In the genomic region with DNA sequence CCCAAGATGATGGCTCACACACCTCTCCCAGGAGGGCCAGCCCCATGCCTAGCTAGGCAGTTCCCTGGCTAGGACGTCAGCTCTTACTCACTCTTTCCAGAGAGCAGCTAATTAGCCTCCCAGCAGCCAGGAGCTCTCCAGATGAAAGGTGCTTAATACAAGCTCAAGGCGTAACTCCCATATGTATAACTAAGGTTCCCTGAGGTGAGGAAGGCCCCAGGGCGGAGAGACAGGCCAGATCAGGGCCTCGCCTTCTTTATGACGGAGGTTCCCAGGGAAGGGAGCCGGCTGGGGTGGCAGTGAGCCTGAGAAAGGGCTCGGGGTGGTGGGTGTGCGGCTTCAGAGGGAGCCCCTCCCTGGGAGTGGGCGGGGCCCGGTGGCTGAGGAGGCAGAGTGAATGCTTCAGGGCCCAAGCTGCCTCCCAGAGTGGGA, we compare ENCODE assay signal across 8 cellular contexts. TPM values are rescaled to one million over a fixed set of nuclear protein-coding genes. Genes with fewer than 3 reads are reported as not detected.
A peak's percentile ranks its signal among the peaks of the same experiment; 100 is the strongest.
DNase-seq lines count a peak whose midpoint lies in the region; ATAC-seq and TF ChIP-seq lines count a peak whose summit lies in the region.

No MANE protein-coding gene starts in this region.

- no peaks in the 10 kb centered on the region for H3K9me3 ChIP-seq in PC-9 (ENCODE audit: insufficient read depth, low read depth)

- no peak overlapping the region for H3K4me3 Mint-ChIP-seq in CD14-positive monocyte

- H3K36me3 ChIP-seq in PC-9 (ENCODE audit: low read depth) = no peaks in the 10 kb centered on the region

- H3K27me3 ChIP-seq in PC-9 (ENCODE audit: insufficient read depth, low read depth) = no peaks in the 10 kb centered on the region

- POLR2A ChIA-PET in PC-9 (lab: Charles Lee; ENCODE audit: unreplicated experiment) = interaction anchor here (0.5 to 1.2 kb wide), 9 partner anchors 24 to 910 kb away, joined by 3 to 7 read pairs (median 3); partner anchors contain the start of gene ZFP36L1

- no peak overlapping the region for H3K27ac Mint-ChIP-seq in CD14-positive monocyte

- intact Hi-C loops in PC-9 (cut with micrococcal nuclease; ENCODE audit: unreplicated experiment) = loop anchor here (5.0 kb wide), 1 partner anchor 352 kb away; no protein-coding TSS in a partner anchor
- intact Hi-C loops in CD14-positive monocyte (cut with micrococcal nuclease) = loop anchor here (5.0 kb wide), 4 partner anchors 567 to 982 kb away; no protein-coding TSS in a partner anchor

- H3K9me2 ChIP-seq in PC-9 (ENCODE audit: insufficient read depth) = no peaks in the 10 kb centered on the region

- DNase-seq in ELR (ENCODE audit: low read depth) (peak; percentile 45), PC-9 (peak; percentile 86 to 97), omental fat pad (ENCODE audit: low spot score) (no peak), NCI-H2029 treated with DMSO at 0.1 percent for 48 hours (lab: John Stamatoyannopoulos, UW) (no peak), CD14-positive monocyte (ENCODE audit: low spot score) (no peak)
- peak; percentile 28 for DNase-seq in effector CD4-positive, alpha-beta T cell

- no peak overlapping the region for H3K4me3 ChIP-seq in PC-9

- H3K27ac ChIP-seq in PC-9 = peak overlapping the region; percentile 66

- H4K20me1 ChIP-seq in PC-9 (ENCODE audit: insufficient read depth) = no peaks in the 10 kb centered on the region

- H3K9me3 Mint-ChIP-seq in CD14-positive monocyte = no peaks in the 10 kb centered on the region

- no TSS peak for BruUV-seq in PC-9 (replicated peaks; lab: Mats Ljungman, UMichigan)

- peaks cover 46% of the 10 kb centered on the region for H3K4me1 ChIP-seq in PC-9 (replicated peaks; ENCODE audit: insufficient read depth)

- H3F3A ChIP-seq in PC-9 (ENCODE audit: insufficient read depth, low read depth) = peaks cover 22% of the 10 kb centered on the region

- H3K4me1 Mint-ChIP-seq in CD14-positive monocyte = peaks cover 25% of the 10 kb centered on the region

- H2AFZ ChIP-seq in PC-9 = no peak overlapping the region

- peaks cover 0 to 5% (median 4%) of the 10 kb centered on the region in 3 donors for H3K27me3 Mint-ChIP-seq in CD14-positive monocyte (ENCODE audit: low read depth in 3 of 3)

- no peak for TF ChIP-seq CTCF in PC-9 (conservative IDR thresholded peaks at IDR 0.05)
- TF ChIP-seq CTCF in omental fat pad (IDR thresholded peaks at IDR 0.05) = no peak
- no peak for TF ChIP-seq CTCF in CD14-positive monocyte (IDR thresholded peaks at IDR 0.05)

- peaks cover 3 to 4% of the 10 kb centered on the region in 2 donors for H3K36me3 Mint-ChIP-seq in CD14-positive monocyte

- CTCF ChIA-PET in PC-9 (lab: Charles Lee) = interaction anchor here (0.6 to 1.3 kb wide), 3 partner anchors 31 to 936 kb away, joined by 4 to 8 read pairs (median 4); no protein-coding TSS in a partner anchor

- H3K4me2 ChIP-seq in PC-9 = peak overlapping the region; percentile 37

- peaks cover 9% of the 10 kb centered on the region for H3K79me2 ChIP-seq in PC-9 (ENCODE audit: low read depth)

- ATAC-seq in omental fat pad (ENCODE audit: low FRiP score) (peak; percentile 52), GM18867 (IDR thresholded peaks at IDR 0.05; ENCODE audit: unreplicated experiment) (no peak), HG02981 (IDR thresholded peaks at IDR 0.05; ENCODE audit: unreplicated experiment) (no peak)

RNA-seq across cellular contexts. Expression of gene ZFP36L1, which starts 26.4 kb away (rescaled TPM):
- total RNA-seq in PC-9 (2021) (179 and 237 TPM in 2 replicates), omental fat pad (100 to 1,000 TPM; 363 to 395 (median 384) TPM)
- polyA plus RNA-seq in CD14-positive monocyte = 100 to 1,000 TPM; 151 to 185 TPM

Comparison
In these comparisons a context has a peak if more than half of its experiments do, and no peak if none do; other contexts are left out.
1. DNase-seq: peak in ELR (single experiment), PC-9 (2 of 2) and effector CD4-positive, alpha-beta T cell (single experiment); none in omental fat pad (single experiment), NCI-H2029 treated with DMSO at 0.1 percent for 48 hours (single experiment) and CD14-positive monocyte (single experiment).